In the genomic region with DNA sequence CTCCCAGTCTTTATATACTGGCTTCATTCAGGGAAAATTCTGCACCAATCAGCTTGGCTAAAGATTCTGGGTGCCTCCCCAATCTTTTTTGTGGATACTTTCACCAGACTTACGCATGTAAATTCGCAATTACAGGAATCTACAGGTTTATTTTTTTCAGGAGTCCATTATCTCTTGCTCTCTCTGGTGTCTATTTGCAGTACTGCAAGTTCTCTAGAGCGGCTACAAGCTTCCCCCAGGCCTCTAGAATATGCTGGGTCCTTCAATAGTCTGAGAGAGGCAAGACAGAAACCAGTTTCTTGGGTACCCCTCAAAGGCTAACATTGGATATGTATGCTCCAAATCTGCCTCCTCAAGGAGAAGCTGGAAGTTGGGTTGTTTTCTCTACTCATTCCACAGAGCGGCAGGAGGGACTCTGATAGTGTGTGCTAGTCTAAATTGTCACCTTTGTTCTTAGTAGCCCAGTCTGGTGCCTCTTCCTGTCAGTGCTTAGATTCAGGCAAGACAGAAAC, we compare ENCODE assay signal across 8 cellular contexts. TPM values are rescaled to one million over a fixed set of nuclear protein-coding genes. Genes with fewer than 3 reads are reported as not detected.
DNase-seq lines count a peak whose midpoint lies in the region; ATAC-seq and TF ChIP-seq lines count a peak whose summit lies in the region.

No MANE protein-coding gene starts in this region.

- peak overlapping the region; percentile 71 for H3K27ac Mint-ChIP-seq in activated CD4-positive, alpha-beta T cell treated with anti-CD3 and anti-CD28 coated beads, Interleukin-2, amount 10 ng/mL, durations not matched to agents 24 days and 14 days

- intact Hi-C loops in activated CD4-positive, alpha-beta T cell treated with anti-CD3 and anti-CD28 coated beads, Interleukin-2, amount 10 ng/mL, durations not matched to agents 24 days and 14 days (cut with micrococcal nuclease), result no loop called here

- no peak overlapping the region for H3K4me3 Mint-ChIP-seq in activated CD4-positive, alpha-beta T cell treated with anti-CD3 and anti-CD28 coated beads, Interleukin-2, amount 10 ng/mL, durations not matched to agents 24 days and 14 days

- H3K27me3 Mint-ChIP-seq in activated CD4-positive, alpha-beta T cell treated with anti-CD3 and anti-CD28 coated beads, Interleukin-2, amount 10 ng/mL, durations not matched to agents 24 days and 14 days, result peaks cover 2% of the 10 kb centered on the region

- no peak overlapping the region for H3K4me3 ChIP-seq in LNCaP clone FGC (ENCODE audit: low read depth, low read length)

- TF ChIP-seq CTCF in LNCaP clone FGC (IDR thresholded peaks at IDR 0.05; ENCODE audit: control insufficient read depth, extremely low read depth, insufficient read depth), result peak; percentile 46

- no peaks in the 10 kb centered on the region for H3K9me3 Mint-ChIP-seq in activated CD4-positive, alpha-beta T cell treated with anti-CD3 and anti-CD28 coated beads, Interleukin-2, amount 10 ng/mL, durations not matched to agents 24 days and 14 days

- no peaks in the 10 kb centered on the region for H3K36me3 Mint-ChIP-seq in activated CD4-positive, alpha-beta T cell treated with anti-CD3 and anti-CD28 coated beads, Interleukin-2, amount 10 ng/mL, durations not matched to agents 24 days and 14 days (ENCODE audit: low read depth)

- peaks cover 26% of the 10 kb centered on the region for H3K4me1 Mint-ChIP-seq in activated CD4-positive, alpha-beta T cell treated with anti-CD3 and anti-CD28 coated beads, Interleukin-2, amount 10 ng/mL, durations not matched to agents 24 days and 14 days

- ATAC-seq in GM21825 (IDR thresholded peaks at IDR 0.05; ENCODE audit: unreplicated experiment), result no peak
- no peak for ATAC-seq in HG02973 (IDR thresholded peaks at IDR 0.05; ENCODE audit: unreplicated experiment)

- DNase-seq in DMS 273 (lab: John Stamatoyannopoulos, UW; ENCODE audit: unreplicated experiment) (peak; percentile 28), DMS 273 treated with DMSO at 0.1 percent for 48 hours (lab: John Stamatoyannopoulos, UW) (no peak), LNCaP clone FGC (ENCODE audit: low read depth) (peak; percentile 1), iPS-NIHi11 (ENCODE audit: low spot score) (peak; percentile 55), HK-2 (ENCODE audit: unreplicated experiment) (no peak)
- peak; percentile 80 for DNase-seq in activated CD4-positive, alpha-beta T cell treated with anti-CD3 and anti-CD28 coated beads, Interleukin-2, amount 10 ng/mL, durations not matched to agents 24 days and 14 days

RNA-seq across cellular contexts. Expression of a gene that starts 58.5 kb away (rescaled TPM):
- total RNA-seq in activated CD4-positive, alpha-beta T cell treated with anti-CD3 and anti-CD28 coated beads, Interleukin-2, amount 10 ng/mL, durations not matched to agents 24 days and 14 days, result not detected in 2 replicates

Comparison
In these comparisons a context has a peak if more than half of its experiments do, and no peak if none do; other contexts are left out.
1. DNase-seq: peak in DMS 273 (single experiment), LNCaP clone FGC (single experiment), activated CD4-positive, alpha-beta T cell treated with anti-CD3 and anti-CD28 coated beads, Interleukin-2, amount 10 ng/mL, durations not matched to agents 24 days and 14 days (single experiment) and iPS-NIHi11 (single experiment); none in DMS 273 treated with DMSO at 0.1 percent for 48 hours (single experiment) and HK-2 (single experiment).